12 cellular contexts compared by ENCODE assay signal in the genomic region with DNA sequence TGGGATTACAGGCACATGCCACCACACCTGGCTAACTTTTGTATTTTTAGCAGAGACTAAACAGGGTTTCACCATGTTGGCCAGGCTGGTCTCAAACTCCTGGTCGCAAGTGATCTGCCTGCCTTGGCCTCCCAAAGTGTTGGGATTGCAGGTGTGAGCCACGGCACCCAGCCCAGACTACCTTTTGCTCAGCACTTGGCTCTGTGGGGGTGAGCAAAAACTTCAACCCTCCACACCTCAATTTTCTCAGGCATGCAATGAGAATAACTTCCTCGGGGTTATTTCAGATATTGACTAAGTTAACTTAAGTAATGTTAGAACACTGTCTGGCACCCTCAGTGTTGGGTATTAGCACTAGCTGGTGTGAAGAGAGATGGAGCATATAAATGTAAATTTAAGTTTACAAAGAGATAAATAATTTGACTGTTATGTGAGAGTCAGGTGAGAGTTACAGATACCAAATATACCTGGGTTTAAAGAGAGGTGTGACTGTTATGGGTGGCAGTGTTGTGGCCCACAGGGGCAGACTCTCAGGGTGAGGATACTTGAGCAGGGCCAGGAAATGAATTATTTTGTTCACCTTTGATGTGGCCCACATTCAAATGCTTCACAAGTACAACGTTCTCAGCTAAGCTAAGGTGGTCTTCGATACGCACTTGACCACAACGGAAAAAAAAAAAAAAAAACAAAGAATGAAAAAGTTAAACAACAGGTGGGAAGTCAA. TPM values are rescaled to one million over a fixed set of nuclear protein-coding genes. Genes with fewer than 3 reads are reported as not detected.
DNase-seq lines count a peak whose midpoint lies in the region; ATAC-seq lines count a peak whose summit lies in the region.
"Had no signal": no experiment of that assay in that cellular context is flagged by ENCODE, and none has a peak within 500 bp of the region (broad histone marks: within the 10 kb centered on the region; RNA-seq: fewer than 3 reads in every experiment).

No MANE protein-coding gene starts in this region.

- no peaks in the 10 kb centered on the region for H3K27me3 Mint-ChIP-seq in activated T-cell treated with anti-CD3 and anti-CD28 coated beads, Interleukin-2, amount 50 U/mL, for 4 hours (ENCODE audit: low read depth)
- no peaks in the 10 kb centered on the region for H3K27me3 Mint-ChIP-seq in T-helper 17 cell
- H3K27me3 Mint-ChIP-seq: stimulated activated naive B cell treated with anti-CD40 and anti-IgM and Interleukin-4, amounts not matched to agents 10 μg/mL and 1 μg/mL and 100 μg/mL, for 72 hours had no signal

- H3K4me3 ChIP-seq in neuronal stem cell (ENCODE audit: low read length in 2 of 2), result no peak overlapping the region
- H3K4me3 ChIP-seq: lung had no signal

- H3K4me1 ChIP-seq in neuronal stem cell (ENCODE audit: control insufficient read depth in 2 of 2, insufficient read depth in 1 of 2, low read depth in 1 of 2, low read length in 2 of 2), result no peaks in the 10 kb centered on the region

- H3K4ac ChIP-seq in neuronal stem cell (ENCODE audit: low read length), result no peak overlapping the region

- peak; percentile 23 to 28 for ATAC-seq in activated T-cell treated with anti-CD3 and anti-CD28 coated beads, Interleukin-2, amount 50 U/mL, for 4 hours
- peak; percentile 3 for ATAC-seq in HG02763 (IDR thresholded peaks at IDR 0.05; ENCODE audit: unreplicated experiment)
- peak; percentile 60 for ATAC-seq in T-helper 17 cell
- peak; percentile 44 for ATAC-seq in stimulated activated effector memory CD8-positive, alpha-beta T cell treated with anti-CD3 and anti-CD28 coated beads, Interleukin-12 subunit alpha, Interleukin-12 subunit beta, amount 100 ng/mL, for 72 hours

- H4K91ac ChIP-seq in neuronal stem cell (ENCODE audit: low read depth, low read length, poor library complexity), result no peak overlapping the region

- no peaks in the 10 kb centered on the region for H3K27me3 ChIP-seq in neuronal stem cell (ENCODE audit: control insufficient read depth in 3 of 3, insufficient read depth in 3 of 3, low read depth in 1 of 3, low read length in 3 of 3)

- H3K9ac ChIP-seq in neuronal stem cell (ENCODE audit: low read depth, low read length, poor library complexity), result no peak overlapping the region

- H3K36me3 ChIP-seq in neuronal stem cell (replicated peaks in 1 of 2; ENCODE audit: control insufficient read depth in 2 of 2, insufficient read depth in 2 of 2, low read length in 2 of 2), result no peaks in the 10 kb centered on the region

- H3K9me3 Mint-ChIP-seq in activated T-cell treated with anti-CD3 and anti-CD28 coated beads, Interleukin-2, amount 50 U/mL, for 4 hours, result peaks cover 3% of the 10 kb centered on the region
- no peaks in the 10 kb centered on the region for H3K9me3 Mint-ChIP-seq in stimulated activated effector memory CD8-positive, alpha-beta T cell treated with anti-CD3 and anti-CD28 coated beads, Interleukin-12 subunit alpha, Interleukin-12 subunit beta, amount 100 ng/mL, for 72 hours

- no peak overlapping the region for H2AFZ ChIP-seq in neuronal stem cell (ENCODE audit: low read length)

- no peaks in the 10 kb centered on the region for H3K9me3 ChIP-seq in T-helper 17 cell (ENCODE audit: control insufficient read depth, low read length, poor library complexity, severe bottlenecking)
- H3K9me3 ChIP-seq in neuronal stem cell (replicated peaks in 1 of 2; ENCODE audit: control insufficient read depth in 2 of 2, insufficient read depth in 1 of 2, low read depth in 1 of 2, low read length in 2 of 2), result no peaks in the 10 kb centered on the region

- no peak overlapping the region for H3K23ac ChIP-seq in neuronal stem cell (ENCODE audit: low read depth, low read length, poor library complexity)

- H3K18ac ChIP-seq in neuronal stem cell (ENCODE audit: low read length), result no peak overlapping the region

- H2AK5ac ChIP-seq in neuronal stem cell (ENCODE audit: low read depth, low read length), result no peak overlapping the region

- peak; percentile 7 for DNase-seq in activated T-cell treated with anti-CD3 and anti-CD28 coated beads, Interleukin-2, amount 50 U/mL, for 4 hours
- DNase-seq in activated T-cell treated with anti-CD3 and anti-CD28 coated beads for 4 hours, result no peak
- DNase-seq in T-helper 17 cell, result peak in 2 of 3 donors; percentile 12 to 23
- DNase-seq in stimulated activated effector memory CD8-positive, alpha-beta T cell treated with anti-CD3 and anti-CD28 coated beads, Interleukin-12 subunit alpha, Interleukin-12 subunit beta, amount 100 ng/mL, for 72 hours (ENCODE audit: low spot score in 2 of 2), result no peak
- no peak for DNase-seq in neuronal stem cell (ENCODE audit: low spot score)
- DNase-seq in DMS 273 (lab: John Stamatoyannopoulos, UW; ENCODE audit: unreplicated experiment), result no peak
- DNase-seq in ureter (ENCODE audit: low spot score), result no peak
- DNase-seq: NCI-H187 treated with DMSO at 0.1 percent for 48 hours; stimulated activated naive B cell treated with anti-CD40 and anti-IgM and Interleukin-4, amounts not matched to agents 10 μg/mL and 1 μg/mL and 100 μg/mL, for 72 hours; T1000 had no signal

- no CpG with 5 or more reads among the region's 7 CpGs for WGBS in neuronal stem cell (ENCODE audit: extremely low coverage in 2 of 2, insufficient read length in 2 of 2, insufficient replicate concordance in 1 of 2), 2 donors

- H3K4me1 Mint-ChIP-seq in activated T-cell treated with anti-CD3 and anti-CD28 coated beads, Interleukin-2, amount 50 U/mL, for 4 hours (ENCODE audit: low read depth), result peaks cover 71% of the 10 kb centered on the region
- peaks cover 47% of the 10 kb centered on the region for H3K4me1 Mint-ChIP-seq in T-helper 17 cell
- peaks cover 65% of the 10 kb centered on the region for H3K4me1 Mint-ChIP-seq in stimulated activated effector memory CD8-positive, alpha-beta T cell treated with anti-CD3 and anti-CD28 coated beads, Interleukin-12 subunit alpha, Interleukin-12 subunit beta, amount 100 ng/mL, for 72 hours

- H3K4me2 ChIP-seq in neuronal stem cell (ENCODE audit: insufficient read depth, low read length, poor library complexity, severe bottlenecking), result no peak overlapping the region

- H4K8ac ChIP-seq in neuronal stem cell (ENCODE audit: low read depth, low read length), result no peak overlapping the region

- H3K36me3 Mint-ChIP-seq in activated T-cell treated with anti-CD3 and anti-CD28 coated beads, Interleukin-2, amount 50 U/mL, for 4 hours (ENCODE audit: insufficient read depth), result no peaks in the 10 kb centered on the region
- no peaks in the 10 kb centered on the region for H3K36me3 Mint-ChIP-seq in T-helper 17 cell (ENCODE audit: low read depth)
- peaks cover 19% of the 10 kb centered on the region for H3K36me3 Mint-ChIP-seq in stimulated activated effector memory CD8-positive, alpha-beta T cell treated with anti-CD3 and anti-CD28 coated beads, Interleukin-12 subunit alpha, Interleukin-12 subunit beta, amount 100 ng/mL, for 72 hours
- H3K36me3 Mint-ChIP-seq: stimulated activated naive B cell treated with anti-CD40 and anti-IgM and Interleukin-4, amounts not matched to agents 10 μg/mL and 1 μg/mL and 100 μg/mL, for 72 hours had no signal

- H2BK5ac ChIP-seq in neuronal stem cell (ENCODE audit: low read length), result no peak overlapping the region

- no peaks in the 10 kb centered on the region for H3K79me1 ChIP-seq in neuronal stem cell (ENCODE audit: low read depth, low read length)

- H3K27ac Mint-ChIP-seq in T-helper 17 cell, result peak overlapping the region; percentile 100
- H3K27ac Mint-ChIP-seq in stimulated activated effector memory CD8-positive, alpha-beta T cell treated with anti-CD3 and anti-CD28 coated beads, Interleukin-12 subunit alpha, Interleukin-12 subunit beta, amount 100 ng/mL, for 72 hours, result peak overlapping the region; percentile 72
- H3K27ac Mint-ChIP-seq: stimulated activated naive B cell treated with anti-CD40 and anti-IgM and Interleukin-4, amounts not matched to agents 10 μg/mL and 1 μg/mL and 100 μg/mL, for 72 hours had no signal

- no peak overlapping the region for H3K27ac ChIP-seq in neuronal stem cell (replicated peaks; ENCODE audit: low read length)

- peak overlapping the region; percentile 53 for H3K4me3 Mint-ChIP-seq in activated T-cell treated with anti-CD3 and anti-CD28 coated beads, Interleukin-2, amount 50 U/mL, for 4 hours
- H3K4me3 Mint-ChIP-seq in T-helper 17 cell, result peak overlapping the region; percentile 84
- H3K4me3 Mint-ChIP-seq in stimulated activated effector memory CD8-positive, alpha-beta T cell treated with anti-CD3 and anti-CD28 coated beads, Interleukin-12 subunit alpha, Interleukin-12 subunit beta, amount 100 ng/mL, for 72 hours, result peak overlapping the region; percentile 54
- H3K4me3 Mint-ChIP-seq: stimulated activated naive B cell treated with anti-CD40 and anti-IgM and Interleukin-4, amounts not matched to agents 10 μg/mL and 1 μg/mL and 100 μg/mL, for 72 hours had no signal

- H2BK12ac ChIP-seq in neuronal stem cell (ENCODE audit: low read length), result no peak overlapping the region

- H2BK15ac ChIP-seq in neuronal stem cell (ENCODE audit: low read length), result no peak overlapping the region

- H2BK120ac ChIP-seq in neuronal stem cell (ENCODE audit: low read depth, low read length), result no peak overlapping the region

- H3K14ac ChIP-seq in neuronal stem cell (ENCODE audit: low read length), result no peak overlapping the region

RNA-seq across cellular contexts. Expression of a gene that starts 29.0 kb away (rescaled TPM):
- 10 to 100 TPM; 46.0 to 50.0 (median 48.5) TPM for total RNA-seq in activated T-cell treated with anti-CD3 and anti-CD28 coated beads, Interleukin-2, amount 50 U/mL, for 4 hours
- total RNA-seq in T-helper 17 cell (10 to 100 TPM; 17.1 to 19.8 TPM), ureter (17.5 TPM)
- polyA plus RNA-seq in neuronal stem cell (2013, experiment 1 of 2), result 14.4 TPM
- polyA plus RNA-seq in neuronal stem cell (2013, experiment 2 of 2), result 14.2 TPM

RNA-seq across cellular contexts. Expression of a gene that starts 32.7 kb away (rescaled TPM):
- 1 to 10 TPM; 1.4 to 2.0 (median 1.5) TPM for total RNA-seq in activated T-cell treated with anti-CD3 and anti-CD28 coated beads, Interleukin-2, amount 50 U/mL, for 4 hours
- total RNA-seq in T-helper 17 cell (100 to 1,000 TPM in 1 of 2 donors, 10 to 100 TPM in 1; 43.2 to 181 TPM), ureter (4.0 TPM)
- polyA plus RNA-seq in neuronal stem cell (2013, experiment 1 of 2), result not detected
- polyA plus RNA-seq in neuronal stem cell (2013, experiment 2 of 2), result not detected

RNA-seq across cellular contexts. Expression of a gene that starts 41.7 kb away (rescaled TPM):
- total RNA-seq in activated T-cell treated with anti-CD3 and anti-CD28 coated beads, Interleukin-2, amount 50 U/mL, for 4 hours, result 100 to 1,000 TPM; 222 to 249 (median 241) TPM
- 100 to 1,000 TPM; 195 to 285 TPM for total RNA-seq in T-helper 17 cell
- 104 TPM for polyA plus RNA-seq in neuronal stem cell (2013, experiment 1 of 2)
- 103 TPM for polyA plus RNA-seq in neuronal stem cell (2013, experiment 2 of 2)
- 90.2 TPM for total RNA-seq in ureter

Comparison
In these comparisons a context has a peak if more than half of its experiments do, and no peak if none do; other contexts are left out.
1. DNase-seq: peak in activated T-cell treated with anti-CD3 and anti-CD28 coated beads, Interleukin-2, amount 50 U/mL, for 4 hours (single experiment) and T-helper 17 cell (2 of 3); none in activated T-cell treated with anti-CD3 and anti-CD28 coated beads for 4 hours (single experiment), stimulated activated effector memory CD8-positive, alpha-beta T cell treated with anti-CD3 and anti-CD28 coated beads, Interleukin-12 subunit alpha, Interleukin-12 subunit beta, amount 100 ng/mL, for 72 hours (0 of 2), neuronal stem cell (single experiment), DMS 273 (single experiment) and ureter (single experiment).
2. ATAC-seq: peak in every context shown above with its lines; median percentile 60 in T-helper 17 cell; 44 in stimulated activated effector memory CD8-positive, alpha-beta T cell treated with anti-CD3 and anti-CD28 coated beads, Interleukin-12 subunit alpha, Interleukin-12 subunit beta, amount 100 ng/mL, for 72 hours; 26 in activated T-cell treated with anti-CD3 and anti-CD28 coated beads, Interleukin-2, amount 50 U/mL, for 4 hours; 3 in HG02763.
3. Peak in every context shown above with its lines, with median percentiles within 50 percentile points of each other: H3K4me3 Mint-ChIP-seq.